Comparison of ENCODE assay signal across 8 cellular contexts in genomic region chr3:42749753-42750231, GRCh38. TPM values are rescaled to one million over a fixed set of nuclear protein-coding genes. Genes with fewer than 3 reads are reported as not detected.
DNase-seq lines count a peak whose midpoint lies in the region; ATAC-seq and TF ChIP-seq lines count a peak whose summit lies in the region.

No MANE protein-coding gene starts in this region.

- H3K4me1 Mint-ChIP-seq in immature natural killer cell = no peaks in the 10 kb centered on the region

- no peak for TF ChIP-seq POLR2A in vagina (IDR thresholded peaks at IDR 0.05)

- H3K36me3 Mint-ChIP-seq in immature natural killer cell = peaks cover 0 to 7% (median 0%) of the 10 kb centered on the region in 3 donors

- no peak for ATAC-seq in GM21526 (IDR thresholded peaks at IDR 0.05; ENCODE audit: low FRiP score, unreplicated experiment)

- H3K27ac ChIP-seq in angular gyrus (ENCODE audit: low read depth, low read length) = peak overlapping the region; percentile 17
- H3K27ac ChIP-seq in vagina = peak overlapping the region; percentile 28

- no peaks in the 10 kb centered on the region for H3K9me3 ChIP-seq in vagina

- H3K27ac Mint-ChIP-seq in immature natural killer cell = no peak overlapping the region

- peaks cover 28% of the 10 kb centered on the region for H3K4me1 ChIP-seq in vagina

- H3K4me3 ChIP-seq in AG10803 (ENCODE audit: low read length) = no peak overlapping the region
- H3K4me3 ChIP-seq in vagina = no peak overlapping the region

- no peaks in the 10 kb centered on the region for H3K36me3 ChIP-seq in vagina

- H3K4me3 Mint-ChIP-seq in immature natural killer cell = no peak overlapping the region

- H3K27me3 ChIP-seq in vagina = no peaks in the 10 kb centered on the region

- no peaks in the 10 kb centered on the region for H3K9me3 Mint-ChIP-seq in immature natural killer cell

- peaks cover 0 to 2% (median 0%) of the 10 kb centered on the region in 3 donors for H3K27me3 Mint-ChIP-seq in immature natural killer cell (ENCODE audit: low read depth in 3 of 3)

- peak; percentile 24 for DNase-seq in AG10803 (ENCODE audit: low read depth)
- peak; percentile 28 for DNase-seq in HT-29 (ENCODE audit: low spot score)
- DNase-seq in inferior parietal cortex (ENCODE audit: extremely low spot score) = peak; percentile 78
- peak in 1 of 2 donors; percentile 81 for DNase-seq in vagina (ENCODE audit: extremely low spot score in 2 of 2)
- no peak for DNase-seq in immature natural killer cell
- DNase-seq in activated CD4-positive, CD25-positive, alpha-beta regulatory T cell (lab: John Stamatoyannopoulos, UW) = no peak

- intact Hi-C loops in vagina (cut with DNase I) = no loop called here

- TF ChIP-seq CTCF in AG10803 (conservative IDR thresholded peaks at IDR 0.05; ENCODE audit: low read length) = peak; percentile 57
- peak in 1 of 3 experiments; percentile 8 for TF ChIP-seq CTCF in vagina (IDR thresholded peaks at IDR 0.05)

RNA-seq across cellular contexts. Expression of gene CCDC13, which starts 23.3 kb away (rescaled TPM):
- total RNA-seq in HT-29 (2014; rRNA removed; shearing (Covaris generic)) = not detected in 2 replicates
- total RNA-seq in vagina = 1.2 TPM
- 1 to 10 TPM in 1 of 3 donors, under 1 TPM in 1, not detected in 1; 0.61 to 1.1 TPM for polyA plus RNA-seq in immature natural killer cell

RNA-seq across cellular contexts. Expression of gene HHATL, which starts 47.2 kb away (rescaled TPM):
- total RNA-seq in HT-29 (2014; rRNA removed; shearing (Covaris generic)) = not detected in 2 replicates
- not detected for total RNA-seq in vagina
- not detected for polyA plus RNA-seq in immature natural killer cell

RNA-seq across cellular contexts. Expression of gene HIGD1A, which starts 54.5 kb away (rescaled TPM):
- total RNA-seq in HT-29 (2014; rRNA removed; shearing (Covaris generic)) = 22.5 and 32.2 TPM in 2 replicates
- 173 TPM for total RNA-seq in vagina
- polyA plus RNA-seq in immature natural killer cell = 100 to 1,000 TPM; 111 to 204 (median 159) TPM

RNA-seq across cellular contexts. Expression of gene ACKR2, which starts 59.5 kb away (rescaled TPM):
- 0.18 TPM in 1 of 2 replicates, not detected in the other for total RNA-seq in HT-29 (2014; rRNA removed; shearing (Covaris generic))
- total RNA-seq in vagina = 7.9 TPM
- under 1 TPM in 1 of 3 donors, not detected in 2; 0.18 TPM for polyA plus RNA-seq in immature natural killer cell

Comparison
In these comparisons a context has a peak if more than half of its experiments do, and no peak if none do; other contexts are left out.
1. DNase-seq: peak in AG10803 (single experiment), HT-29 (single experiment) and inferior parietal cortex (single experiment); none in immature natural killer cell (0 of 3) and activated CD4-positive, CD25-positive, alpha-beta regulatory T cell (0 of 4).